In genomic region chrX:78075787-78076389, GRCh38 we compare ENCODE assay signal across 21 cellular contexts. TPM values are rescaled to one million over a fixed set of nuclear protein-coding genes. Genes with fewer than 3 reads are reported as not detected.
DNase-seq lines count a peak whose midpoint lies in the region; ATAC-seq, FAIRE-seq and TF ChIP-seq lines count a peak whose summit lies in the region.
"Had no signal": no experiment of that assay in that cellular context is flagged by ENCODE, and none has a peak within 500 bp of the region (broad histone marks: within the 10 kb centered on the region; RNA-seq: fewer than 3 reads in every experiment).

No MANE protein-coding gene starts in this region.

- no peaks in the 10 kb centered on the region for H3K36me3 ChIP-seq in bronchial epithelial cell (ENCODE audit: control insufficient read depth, insufficient read depth, low read length)
- H3K36me3 ChIP-seq: prostate gland had no signal

- intact Hi-C loops in activated CD4-positive, alpha-beta T cell treated with anti-CD3 and anti-CD28 coated beads, Interleukin-2, amount 10 ng/mL, durations not matched to agents 24 days and 14 days (cut with micrococcal nuclease): no loop called here

- DNase-seq in activated CD4-positive, alpha-beta T cell treated with anti-CD3 and anti-CD28 coated beads, Interleukin-2, amount 10 ng/mL, durations not matched to agents 24 days and 14 days: no peak
- no peak for DNase-seq in activated CD4-positive, alpha-beta T cell treated with anti-CD3 and anti-CD28 coated beads for 1 hour
- peak; percentile 28 for DNase-seq in ELR (ENCODE audit: low read depth)
- DNase-seq in activated T-cell treated with anti-CD3 and anti-CD28 coated beads, Interleukin-2, amount 50 U/mL, for 48 hours: peak; percentile 32 to 42
- peak; percentile 52 for DNase-seq in bronchial epithelial cell (ENCODE audit: low read depth)
- DNase-seq in kidney glomerular epithelial cell (lab: John Stamatoyannopoulos, UW): no peak
- no peak for DNase-seq in hepatic stellate cell (ENCODE audit: low spot score)
- DNase-seq: cortex of kidney, DMS79 treated with DMSO at 0.1 percent for 48 hours, Kasumi-1, NCI-H1092, NCI-H2029, NCI-H226, NCI-H774, trophoblast cell had no signal

- H3K27ac Mint-ChIP-seq in activated CD4-positive, alpha-beta T cell treated with anti-CD3 and anti-CD28 coated beads, Interleukin-2, amount 10 ng/mL, durations not matched to agents 24 days and 14 days: peak overlapping the region; percentile 51
- H3K27ac Mint-ChIP-seq: B cell had no signal

- no peaks in the 10 kb centered on the region for H3K27me3 ChIP-seq in bronchial epithelial cell (ENCODE audit: control insufficient read depth, insufficient read depth, low read length)

- H3K9me3 Mint-ChIP-seq in activated CD4-positive, alpha-beta T cell treated with anti-CD3 and anti-CD28 coated beads, Interleukin-2, amount 10 ng/mL, durations not matched to agents 24 days and 14 days: peaks cover 5% of the 10 kb centered on the region

- no peak for FAIRE-seq in bronchial epithelial cell (lab: Jason Lieb, UNC)
- FAIRE-seq: A549, endometrium, GM12891 had no signal

- no peak overlapping the region for H3K4me3 ChIP-seq in bronchial epithelial cell (ENCODE audit: low read depth, low read length)
- H3K4me3 ChIP-seq: A549, prostate gland had no signal

- peaks cover 3% of the 10 kb centered on the region for H3K27me3 Mint-ChIP-seq in activated CD4-positive, alpha-beta T cell treated with anti-CD3 and anti-CD28 coated beads, Interleukin-2, amount 10 ng/mL, durations not matched to agents 24 days and 14 days
- H3K27me3 Mint-ChIP-seq: B cell had no signal

- ATAC-seq in GM19351 (IDR thresholded peaks at IDR 0.05; ENCODE audit: unreplicated experiment): no peak
- ATAC-seq: A549 had no signal

- no peak for TF ChIP-seq CTCF in bronchial epithelial cell (IDR thresholded peaks at IDR 0.05; ENCODE audit: insufficient read depth, low read length, severe bottlenecking)

- H3K4me3 Mint-ChIP-seq in activated CD4-positive, alpha-beta T cell treated with anti-CD3 and anti-CD28 coated beads, Interleukin-2, amount 10 ng/mL, durations not matched to agents 24 days and 14 days: peak overlapping the region; percentile 5
- H3K4me3 Mint-ChIP-seq: B cell had no signal

- H3K36me3 Mint-ChIP-seq in activated CD4-positive, alpha-beta T cell treated with anti-CD3 and anti-CD28 coated beads, Interleukin-2, amount 10 ng/mL, durations not matched to agents 24 days and 14 days (ENCODE audit: low read depth): peaks cover 4% of the 10 kb centered on the region

- peaks cover 11% of the 10 kb centered on the region for H3K4me1 Mint-ChIP-seq in activated CD4-positive, alpha-beta T cell treated with anti-CD3 and anti-CD28 coated beads, Interleukin-2, amount 10 ng/mL, durations not matched to agents 24 days and 14 days
- H3K4me1 Mint-ChIP-seq: B cell had no signal

RNA-seq across cellular contexts. Expression of gene PGK1, which starts 28.2 kb away (rescaled TPM):
- total RNA-seq in activated CD4-positive, alpha-beta T cell treated with anti-CD3 and anti-CD28 coated beads, Interleukin-2, amount 10 ng/mL, durations not matched to agents 24 days and 14 days: 1,039 and 1,063 TPM in 2 replicates
- 306 and 339 TPM in 2 replicates for total RNA-seq in bronchial epithelial cell

Comparison
In these comparisons a context has a peak if more than half of its experiments do, and no peak if none do; other contexts are left out.
1. DNase-seq: peak in ELR (single experiment), activated T-cell treated with anti-CD3 and anti-CD28 coated beads, Interleukin-2, amount 50 U/mL, for 48 hours (2 of 2) and bronchial epithelial cell (single experiment); none in activated CD4-positive, alpha-beta T cell treated with anti-CD3 and anti-CD28 coated beads, Interleukin-2, amount 10 ng/mL, durations not matched to agents 24 days and 14 days (single experiment), activated CD4-positive, alpha-beta T cell treated with anti-CD3 and anti-CD28 coated beads for 1 hour (single experiment), kidney glomerular epithelial cell (single experiment) and hepatic stellate cell (single experiment).